Comparison of ENCODE assay signal across 10 cellular contexts in the genomic region with DNA sequence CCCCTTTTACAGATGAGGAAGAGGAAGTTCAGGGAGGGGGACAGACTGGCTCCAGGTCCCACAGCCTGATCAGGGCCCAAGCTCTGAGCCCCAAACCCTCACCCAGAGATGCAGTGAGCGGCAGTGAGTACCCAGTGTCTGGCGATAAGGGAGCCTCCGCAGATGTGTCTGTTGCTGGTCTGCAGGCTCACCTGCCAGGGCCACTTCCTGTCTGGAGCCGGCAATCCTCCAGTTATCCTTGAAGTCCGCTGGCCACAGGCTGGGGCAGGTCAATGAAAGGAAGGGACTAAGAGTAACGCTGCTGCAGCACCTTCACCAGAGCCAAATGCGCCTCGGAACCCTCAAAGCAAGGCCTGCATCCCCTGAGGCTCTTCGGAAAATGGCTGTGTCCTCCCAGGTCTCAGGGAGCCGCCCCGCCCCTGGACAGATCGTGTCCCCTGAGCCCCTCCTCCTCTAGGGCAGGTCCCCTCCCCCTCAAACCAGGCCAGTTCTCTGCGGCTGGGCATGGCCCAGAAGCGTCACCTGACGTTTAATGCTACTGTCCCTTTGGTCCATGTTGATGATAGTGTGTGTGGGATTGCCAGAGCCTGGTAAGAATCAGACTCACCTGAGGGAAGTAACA. TPM values are rescaled to one million over a fixed set of nuclear protein-coding genes. Genes with fewer than 3 reads are reported as not detected.
DNase-seq lines count a peak whose midpoint lies in the region; ATAC-seq and TF ChIP-seq lines count a peak whose summit lies in the region.
"Had no signal": no experiment of that assay in that cellular context is flagged by ENCODE, and none has a peak within 500 bp of the region (broad histone marks: within the 10 kb centered on the region; RNA-seq: fewer than 3 reads in every experiment).

No MANE protein-coding gene starts in this region.

- H3K27ac Mint-ChIP-seq in MCF 10A (ENCODE audit: low read depth, unreplicated experiment) (no peak overlapping the region), endodermal cell (no peak overlapping the region), naive B cell (peak overlapping the region in 2 of 6 donors; percentile 44 to 72)
- H3K27ac Mint-ChIP-seq: stimulated activated naive B cell treated with anti-CD40 and anti-IgM and Interleukin-4, amounts not matched to agents 10 μg/mL and 1 μg/mL and 100 μg/mL, for 72 hours had no signal

- H3K4me1 Mint-ChIP-seq in MCF 10A (ENCODE audit: insufficient read depth, unreplicated experiment) (no peaks in the 10 kb centered on the region), endodermal cell (peaks cover 18% of the 10 kb centered on the region), naive B cell (peaks cover 6 to 13% (median 11%) of the 10 kb centered on the region in 3 donors)

- POLR2A ChIA-PET in MCF 10A (lab: Yijun Ruan, JAX) = no interaction called here

- H3K4me3 Mint-ChIP-seq in MCF 10A (ENCODE audit: unreplicated experiment) (no peak overlapping the region), endodermal cell (peak overlapping the region; percentile 58), naive B cell (peak overlapping the region in 7 of 8 donors; percentile 12 to 93 (median 57))

- H3K36me3 ChIP-seq in breast epithelium (no peaks in the 10 kb centered on the region), endodermal cell (ENCODE audit: control insufficient read depth, insufficient read depth, low read length) (no peaks in the 10 kb centered on the region), vagina (no peaks in the 10 kb centered on the region)

- WGBS in endodermal cell (ENCODE audit: insufficient coverage in 1 of 2, insufficient read length in 1 of 2), 2 experiments = 58 to 60% methylated on average over 4 to 15 of the region's 15 CpGs

- TF ChIP-seq CTCF in breast epithelium (IDR thresholded peaks at IDR 0.05) (no peak), MCF 10A (IDR thresholded peaks at IDR 0.05; ENCODE audit: unreplicated experiment) (no peak), endodermal cell (conservative IDR thresholded peaks at IDR 0.05) (no peak), vagina (IDR thresholded peaks at IDR 0.05) (no peak)

- no TSS peak for BruUV-seq in MCF 10A (replicated peaks; lab: Mats Ljungman, UMichigan)

- H3K9me3 Mint-ChIP-seq in MCF 10A (ENCODE audit: unreplicated experiment) (no peaks in the 10 kb centered on the region), endodermal cell (no peaks in the 10 kb centered on the region), naive B cell (no peaks in the 10 kb centered on the region)
- H3K9me3 Mint-ChIP-seq: stimulated activated naive B cell treated with anti-CD40 and anti-IgM and Interleukin-4, amounts not matched to agents 10 μg/mL and 1 μg/mL and 100 μg/mL, for 72 hours had no signal

- peak in 1 of 2 donors; percentile 7 for ATAC-seq in naive B cell (ENCODE audit: low read depth in 2 of 2)

- H3K9me3 ChIP-seq in breast epithelium = no peaks in the 10 kb centered on the region
- no peaks in the 10 kb centered on the region for H3K9me3 ChIP-seq in endodermal cell (ENCODE audit: control insufficient read depth, low read length)
- no peaks in the 10 kb centered on the region for H3K9me3 ChIP-seq in vagina

- DNase-seq in breast epithelium (ENCODE audit: low spot score in 2 of 2) (peak in 1 of 2 donors; percentile 25), MCF 10A (ENCODE audit: unreplicated experiment) (no peak), endodermal cell (peak; percentile 89), naive B cell (no peak), vagina (ENCODE audit: extremely low spot score in 2 of 2) (no peak), mucosa of gallbladder (ENCODE audit: low spot score) (no peak), ureter (ENCODE audit: low spot score) (no peak), hypothalamus (lab: John Stamatoyannopoulos, UW) (no peak)

- H3K27me3 Mint-ChIP-seq in MCF 10A (ENCODE audit: insufficient read depth, unreplicated experiment) (peaks cover 52% of the 10 kb centered on the region), endodermal cell (ENCODE audit: insufficient read depth) (peaks cover 41% of the 10 kb centered on the region), naive B cell (peaks cover 10 to 56% (median 23%) of the 10 kb centered on the region in 3 donors)

- no peaks in the 10 kb centered on the region for H3K36me3 Mint-ChIP-seq in MCF 10A (ENCODE audit: insufficient read depth, unreplicated experiment)
- peaks cover 4% of the 10 kb centered on the region for H3K36me3 Mint-ChIP-seq in endodermal cell (ENCODE audit: low read depth)
- no peaks in the 10 kb centered on the region for H3K36me3 Mint-ChIP-seq in naive B cell
- H3K36me3 Mint-ChIP-seq: stimulated activated naive B cell treated with anti-CD40 and anti-IgM and Interleukin-4, amounts not matched to agents 10 μg/mL and 1 μg/mL and 100 μg/mL, for 72 hours had no signal

- no peak for TF ChIP-seq POLR2A in breast epithelium (IDR thresholded peaks at IDR 0.05)
- no peak for TF ChIP-seq POLR2A in vagina (IDR thresholded peaks at IDR 0.05)

- H3K4me1 ChIP-seq in breast epithelium (no peaks in the 10 kb centered on the region), endodermal cell (ENCODE audit: control insufficient read depth, insufficient read depth, low read length) (no peaks in the 10 kb centered on the region), vagina (peaks cover 15% of the 10 kb centered on the region)

- H3K27ac ChIP-seq in breast epithelium (peak overlapping the region; percentile 72 to 75), endodermal cell (ENCODE audit: low read depth, low read length) (no peak overlapping the region), vagina (peak overlapping the region; percentile 50)
- H3K27ac ChIP-seq: VCaP had no signal

- CTCF ChIA-PET in MCF 10A (lab: Yijun Ruan, JAX) = no interaction called here

- H3K9ac ChIP-seq in endodermal cell (ENCODE audit: extremely low read depth, low read length, poor library complexity, severe bottlenecking) = no peak overlapping the region

- H3K27me3 ChIP-seq in breast epithelium (no peaks in the 10 kb centered on the region), endodermal cell (ENCODE audit: control insufficient read depth, insufficient read depth, low read length, poor library complexity, severe bottlenecking) (peaks cover 10% of the 10 kb centered on the region), vagina (no peaks in the 10 kb centered on the region)

- intact Hi-C loops in breast epithelium (cut with DNase I; ENCODE audit: low total_unique reads) = no loop called here
- intact Hi-C loops in MCF 10A (cut with micrococcal nuclease) = no loop called here
- intact Hi-C loops in vagina (cut with DNase I) = no loop called here

- H3K4me3 ChIP-seq in breast epithelium (peak overlapping the region; percentile 29 to 70 (median 62)), endodermal cell (ENCODE audit: low read length) (no peak overlapping the region), vagina (peak overlapping the region; percentile 40 to 52)

RNA-seq across cellular contexts. Expression of gene MYL3, which starts 51.5 kb away (rescaled TPM):
- total RNA-seq in breast epithelium (1 to 10 TPM; 5.9 to 8.5 (median 6.2) TPM), MCF 10A (2022) (not detected in 2 replicates), endodermal cell (1 to 10 TPM; 1.6 to 2.3 TPM), vagina (not detected), mucosa of gallbladder (1.8 TPM), ureter (4.6 TPM)
- polyA plus RNA-seq in endodermal cell (2013, experiment 1 of 2) = 1.4 TPM
- polyA plus RNA-seq in endodermal cell (2013, experiment 2 of 2) = 0.70 TPM
- polyA plus RNA-seq in naive B cell (ENCODE audit: low read depth in 6 of 6) = not detected
